In the genomic region with DNA sequence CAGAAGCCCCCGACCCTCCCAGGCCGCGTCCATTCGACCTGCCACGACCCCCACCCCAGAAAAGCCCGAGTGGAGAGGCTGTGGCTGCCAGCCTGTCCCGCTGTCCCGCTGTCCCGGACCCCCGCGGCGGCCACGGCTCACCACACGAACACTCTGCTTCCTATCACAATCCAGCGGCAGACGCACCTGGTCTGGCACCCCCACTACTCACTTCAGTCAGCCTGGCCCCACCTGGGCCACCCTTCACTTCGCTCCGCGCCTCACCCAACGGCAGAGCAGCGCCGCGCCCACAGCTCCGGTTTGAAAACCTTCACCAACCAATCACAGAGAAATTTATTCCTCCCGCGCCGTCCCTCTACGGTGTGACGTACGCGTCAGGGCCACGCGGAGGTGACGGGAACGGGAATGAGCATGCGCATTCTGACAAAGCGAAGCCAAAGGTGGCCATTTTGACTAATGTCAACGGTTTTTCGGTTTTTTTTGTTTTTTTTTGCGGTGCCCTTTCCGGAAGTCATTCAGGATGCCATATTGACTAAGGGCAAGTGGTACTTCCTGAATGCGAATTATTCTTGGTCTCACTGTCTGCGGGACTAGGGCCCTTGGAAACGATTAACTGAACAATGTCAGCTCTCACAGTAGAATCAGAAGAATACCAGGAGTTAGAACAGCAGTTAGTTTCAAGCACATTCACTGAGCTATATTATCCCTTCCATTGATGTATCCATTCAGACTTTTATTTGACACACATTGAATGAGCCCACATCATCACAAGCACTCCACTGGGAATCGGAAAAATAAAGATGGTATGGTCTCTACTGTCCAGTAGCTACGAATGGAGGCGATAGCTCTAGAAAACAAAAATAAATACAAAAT, we compare ENCODE assay signal across 8 cellular contexts. TPM values are rescaled to one million over a fixed set of nuclear protein-coding genes. Genes with fewer than 3 reads are reported as not detected.
A peak's percentile ranks its signal among the peaks of the same experiment; 100 is the strongest.
DNase-seq lines count a peak whose midpoint lies in the region; ATAC-seq and TF ChIP-seq lines count a peak whose summit lies in the region.

RACGAP1 (minus strand) TSS at position 308 of the 873 bp plus-strand sequence. CDS start 8,779 bp downstream, outside the sequence.

- H3K9ac ChIP-seq in mammary epithelial cell (ENCODE audit: insufficient read depth, low read length) (peak within 1 kb of the TSS; percentile 88), iPS-20b (ENCODE audit: low read depth, low read length) (peak within 1 kb of the TSS; percentile 82; the same call in 1 of the 2 replicates)

- H3K4me3 ChIP-seq in ACC112 (ENCODE audit: low read depth, low read length) (peak within 1 kb of the TSS; percentile 88), mammary epithelial cell (replicated peaks in 1 of 3; ENCODE audit: insufficient read depth in 1 of 3, low read depth in 2 of 3, low read length in 3 of 3) (peak within 1 kb of the TSS; percentile 79 to 88 (median 83)), iPS-20b (ENCODE audit: low read length) (peak within 1 kb of the TSS; percentile 94), skin epidermis (peak within 1 kb of the TSS; percentile 58 to 89 (median 78))

- no peaks in the 10 kb centered on the region for H4K20me1 ChIP-seq in mammary epithelial cell (ENCODE audit: insufficient read depth, low read length)

- in situ Hi-C loops in mammary epithelial cell (cut with MboI; ENCODE audit: low sequenced_read_pairs in 2 of 2): no loop called here

- no peaks in the 10 kb centered on the region for H3K36me3 ChIP-seq in ACC112 (ENCODE audit: insufficient read depth, low read length)
- peaks cover 3% of the 10 kb centered on the region for H3K36me3 ChIP-seq in mammary epithelial cell (ENCODE audit: insufficient read depth, low read length)
- H3K36me3 ChIP-seq in iPS-20b (ENCODE audit: insufficient read depth, low read depth, low read length): no peaks in the 10 kb centered on the region

- peaks cover 26% of the 10 kb centered on the region for H3K4me1 ChIP-seq in ACC112 (ENCODE audit: control insufficient read depth, insufficient read depth, low read length, unreplicated experiment)
- H3K4me1 ChIP-seq in mammary epithelial cell (ENCODE audit: insufficient read depth, low read length): peaks cover 7% of the 10 kb centered on the region
- H3K4me1 ChIP-seq in iPS-20b (ENCODE audit: insufficient read depth, low read length): no peaks in the 10 kb centered on the region

- BruUV-seq in mammary epithelial cell (replicated peaks; lab: Mats Ljungman, UMichigan): no TSS peak

- peak within 1 kb of the TSS; percentile 60 for H3K27ac ChIP-seq in ACC112 (ENCODE audit: low read depth, low read length)
- H3K27ac ChIP-seq in VCaP: peak within 1 kb of the TSS; percentile 71
- H3K27ac ChIP-seq in mammary epithelial cell (ENCODE audit: insufficient read depth, low read depth, low read length): peak within 1 kb of the TSS; percentile 86
- no peak within 1 kb of the TSS for H3K27ac ChIP-seq in iPS-20b (ENCODE audit: low read length)
- H3K27ac ChIP-seq in skin epidermis: peak within 1 kb of the TSS; percentile 4 to 83 (median 66)

- intact Hi-C loops in mammary epithelial cell (cut with micrococcal nuclease): no loop called here

- TF ChIP-seq CTCF in VCaP (conservative IDR thresholded peaks at IDR 0.05): no peak
- TF ChIP-seq CTCF in mammary epithelial cell (conservative IDR thresholded peaks at IDR 0.05 in 1 of 2, IDR thresholded peaks at IDR 0.05 in 1 of 2; ENCODE audit: extremely low read depth in 1 of 2, insufficient read depth in 1 of 2, low read depth in 1 of 2, low read length in 2 of 2): no peak

- ATAC-seq in GM18870 (IDR thresholded peaks at IDR 0.05; ENCODE audit: unreplicated experiment) (peak; percentile 89), HG03135 (IDR thresholded peaks at IDR 0.05; ENCODE audit: unreplicated experiment) (peak; percentile 97)

- peak within 1 kb of the TSS; percentile 97 for H2AFZ ChIP-seq in ACC112 (ENCODE audit: low read length, unreplicated experiment)
- H2AFZ ChIP-seq in mammary epithelial cell (ENCODE audit: low read depth, low read length): peak within 1 kb of the TSS; percentile 96

- H3K4me2 ChIP-seq in mammary epithelial cell (ENCODE audit: insufficient read depth, low read depth, low read length): peak within 1 kb of the TSS; percentile 73

- H3K79me2 ChIP-seq in ACC112 (ENCODE audit: control insufficient read depth, insufficient read depth, low read length, unreplicated experiment): peaks cover 49% of the 10 kb centered on the region
- H3K79me2 ChIP-seq in mammary epithelial cell (ENCODE audit: insufficient read depth, low read length): peaks cover 49% of the 10 kb centered on the region

- H3K27me3 ChIP-seq in ACC112 (ENCODE audit: insufficient read depth, low read length) (no peaks in the 10 kb centered on the region), mammary epithelial cell (ENCODE audit: insufficient read depth, low read length) (no peaks in the 10 kb centered on the region), iPS-20b (ENCODE audit: insufficient read depth, low read length) (no peaks in the 10 kb centered on the region)

- DNase-seq in NCI-H2196 treated with DMSO at 0.1 percent for 48 hours (lab: John Stamatoyannopoulos, UW; ENCODE audit: unreplicated experiment): peak; percentile 96
- DNase-seq in mammary epithelial cell: peak; percentile 97

- H3K9me3 ChIP-seq in mammary epithelial cell (replicated peaks; ENCODE audit: insufficient read depth, low read length) (no peaks in the 10 kb centered on the region), iPS-20b (ENCODE audit: insufficient read depth, low read depth, low read length) (no peaks in the 10 kb centered on the region)

- dilution Hi-C loops in mammary epithelial cell (cut with HindIII; ENCODE audit: low sequenced_read_pairs): no loop called here

- CTCF ChIA-PET in mammary epithelial cell (lab: Charles Lee; ENCODE audit: low non-redundant PET): interaction anchor here (0.6 kb wide), 1 partner anchor 60 kb away, joined by 4 read pairs; no protein-coding TSS in a partner anchor

- WGBS in mammary epithelial cell (ENCODE audit: low coverage, missing lambda C conversion rate): 7% methylated on average over 43 of the region's 47 CpGs

RNA-seq across cellular contexts. Expression of gene RACGAP1, which starts in this region (rescaled TPM):
- total RNA-seq in mammary epithelial cell: 10 to 100 TPM; 24.2 to 91.8 TPM
- 52.7 TPM for polyA plus RNA-seq in mammary epithelial cell
- 113 TPM for polyA minus RNA-seq in mammary epithelial cell
